Comparison of ENCODE assay signal across 11 cellular contexts in genomic region chr3:178705925-178706324, GRCh38.
A peak's percentile ranks its signal among the peaks of the same experiment; 100 is the strongest.
DNase-seq lines count a peak whose midpoint lies in the region; ATAC-seq and TF ChIP-seq lines count a peak whose summit lies in the region.
"Had no signal": no experiment of that assay in that cellular context is flagged by ENCODE, and none has a peak within 500 bp of the region (broad histone marks: within the 10 kb centered on the region; RNA-seq: fewer than 3 reads in every experiment).

No MANE protein-coding gene starts in this region.

- ATAC-seq in HG03457 (IDR thresholded peaks at IDR 0.05; ENCODE audit: unreplicated experiment): no peak
- ATAC-seq in stimulated activated naive CD8-positive, alpha-beta T cell treated with anti-CD3 and anti-CD28 coated beads, Interleukin-15, Interleukin-2, amounts not matched to agents 100 U/mL and 50 U/mL, for 24 hours: no peak

- H3K36me3 ChIP-seq in smooth muscle cell (ENCODE audit: low read depth): no peaks in the 10 kb centered on the region

- peak overlapping the region; percentile 67 for H3K4me2 ChIP-seq in smooth muscle cell

- peaks cover 5% of the 10 kb centered on the region for H3F3A ChIP-seq in smooth muscle cell (ENCODE audit: low read depth)

- no peaks in the 10 kb centered on the region for H3K27me3 ChIP-seq in smooth muscle cell (ENCODE audit: low read depth)

- no peaks in the 10 kb centered on the region for H3K9me3 ChIP-seq in smooth muscle cell (replicated peaks; ENCODE audit: low read depth)

- no peak for TF ChIP-seq CTCF in smooth muscle cell (IDR thresholded peaks at IDR 0.05; ENCODE audit: borderline replicate concordance, insufficient read depth, poor library complexity, severe bottlenecking)

- DNase-seq in SIG-M5 treated with dmso at 0.1 percent for 504 hours (lab: John Stamatoyannopoulos, UW; ENCODE audit: unreplicated experiment): peak; percentile 37
- DNase-seq in SIG-M5 (lab: John Stamatoyannopoulos, UW): no peak
- peak; percentile 79 for DNase-seq in NCI-H510A treated with DMSO at 0.1 percent for 48 hours (lab: John Stamatoyannopoulos, UW)
- peak; percentile 92 for DNase-seq in epithelial cell of prostate (ENCODE audit: low read depth, low spot score)
- DNase-seq in smooth muscle cell (lab: John Stamatoyannopoulos, UW; ENCODE audit: unreplicated experiment): no peak
- DNase-seq in LoVo (ENCODE audit: low spot score): no peak
- no peak for DNase-seq in stimulated activated naive CD8-positive, alpha-beta T cell treated with anti-CD3 and anti-CD28 coated beads, Interleukin-15, Interleukin-2, amounts not matched to agents 100 U/mL and 50 U/mL, for 24 hours
- DNase-seq: effector CD4-positive, alpha-beta T cell; NCI-H1436; retina had no signal

- peak overlapping the region; percentile 87 for H3K27ac ChIP-seq in epithelial cell of prostate
- peak overlapping the region; percentile 60 for H3K27ac ChIP-seq in smooth muscle cell (ENCODE audit: low read depth)

- no peak overlapping the region for H2AFZ ChIP-seq in smooth muscle cell (ENCODE audit: low read depth)

- WGBS in smooth muscle cell (ENCODE audit: low lambda C conversion rate): 14% methylated on average over 4 of the region's 4 CpGs

- H3K9ac ChIP-seq in smooth muscle cell (ENCODE audit: low read depth): no peak overlapping the region

- H3K4me3 ChIP-seq in smooth muscle cell: no peak overlapping the region

- no peaks in the 10 kb centered on the region for H3K79me2 ChIP-seq in smooth muscle cell (ENCODE audit: low read depth)

- no peaks in the 10 kb centered on the region for H4K20me1 ChIP-seq in smooth muscle cell (ENCODE audit: low read depth)

- peaks cover 7% of the 10 kb centered on the region for H3K4me1 ChIP-seq in smooth muscle cell (ENCODE audit: low read depth)

Comparison
In these comparisons a context has a peak if more than half of its experiments do, and no peak if none do; other contexts are left out.
1. DNase-seq: peak in SIG-M5 treated with dmso at 0.1 percent for 504 hours (single experiment), NCI-H510A treated with DMSO at 0.1 percent for 48 hours (single experiment) and epithelial cell of prostate (single experiment); none in SIG-M5 (single experiment), smooth muscle cell (single experiment), LoVo (single experiment) and stimulated activated naive CD8-positive, alpha-beta T cell treated with anti-CD3 and anti-CD28 coated beads, Interleukin-15, Interleukin-2, amounts not matched to agents 100 U/mL and 50 U/mL, for 24 hours (single experiment).